Comparison of ENCODE assay signal across 17 cellular contexts in the genomic region with DNA sequence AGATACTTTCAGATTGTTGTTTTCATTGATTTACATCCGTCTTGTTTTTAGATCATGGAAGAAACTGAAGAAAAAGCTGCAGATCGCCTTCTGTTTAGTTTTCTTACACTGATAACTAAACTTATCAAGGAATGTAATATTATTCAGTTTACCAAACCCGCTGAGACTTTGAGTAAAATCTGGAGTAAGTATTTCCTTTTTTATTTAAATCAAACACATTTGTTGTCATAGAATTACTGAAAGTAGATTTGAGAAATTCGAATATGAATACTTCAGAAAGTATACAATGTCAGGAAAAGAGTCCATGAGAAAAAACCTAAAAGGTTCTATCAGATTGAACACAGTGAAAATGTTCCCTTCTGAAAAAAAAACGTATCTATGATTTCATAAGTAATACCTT. TPM values are rescaled to one million over a fixed set of nuclear protein-coding genes. Genes with fewer than 3 reads are reported as not detected.
DNase-seq lines count a peak whose midpoint lies in the region; ATAC-seq, FAIRE-seq and TF ChIP-seq lines count a peak whose summit lies in the region.
"Had no signal": no experiment of that assay in that cellular context is flagged by ENCODE, and none has a peak within 500 bp of the region (broad histone marks: within the 10 kb centered on the region; RNA-seq: fewer than 3 reads in every experiment).

No MANE protein-coding gene starts in this region.

- no peak for ATAC-seq in activated T-cell treated with anti-CD3 and anti-CD28 coated beads, Interleukin-2, amount 50 U/mL, for 4 hours
- ATAC-seq in GM12878 = no peak
- ATAC-seq in gastrocnemius medialis = no peak
- ATAC-seq: A549 had no signal

- SMC1A ChIA-PET in GM12878 (lab: Charles Lee; ENCODE audit: uncharacterized antibody, unreplicated experiment) = no interaction called here

- H3K27ac Mint-ChIP-seq in activated T-cell treated with anti-CD3 and anti-CD28 coated beads, Interleukin-2, amount 50 U/mL, for 24 hours = peak overlapping the region; percentile 55

- CTCF ChIA-PET in GM12878 (lab: Yijun Ruan, JAX) = interaction anchor here (0.7 kb wide), 1 partner anchor 262 kb away, joined by 3 read pairs; no protein-coding TSS in a partner anchor

- no peak for TF ChIP-seq RAD21 in GM12878 (IDR thresholded peaks at IDR 0.05; ENCODE audit: insufficient read depth, low read depth, low read length)

- H3K9me3 Mint-ChIP-seq in activated T-cell treated with anti-CD3 and anti-CD28 coated beads, Interleukin-2, amount 50 U/mL, for 24 hours = no peaks in the 10 kb centered on the region
- H3K9me3 Mint-ChIP-seq in activated T-cell treated with anti-CD3 and anti-CD28 coated beads, Interleukin-2, amount 50 U/mL, for 4 hours = no peaks in the 10 kb centered on the region

- no peak overlapping the region for H3K4me3 Mint-ChIP-seq in activated T-cell treated with anti-CD3 and anti-CD28 coated beads, Interleukin-2, amount 50 U/mL, for 24 hours
- no peak overlapping the region for H3K4me3 Mint-ChIP-seq in activated T-cell treated with anti-CD3 and anti-CD28 coated beads, Interleukin-2, amount 50 U/mL, for 4 hours

- 9% methylated on average over 5 of the region's 5 CpGs for WGBS in GM12878 (ENCODE audit: insufficient coverage, insufficient replicate concordance, low lambda C conversion rate, missing lambda C conversion rate)
- WGBS in small intestine, 3 donors = 67 to 84% (median 76%) methylated on average over 5 of the region's 5 CpGs

- H3K27me3 ChIP-seq in OCI-LY3 (ENCODE audit: low read depth, low read length) (no peaks in the 10 kb centered on the region), GM12878 (replicated peaks in 1 of 2; ENCODE audit: control insufficient read depth in 2 of 2, insufficient read depth in 2 of 2, low read length in 1 of 2) (no peaks in the 10 kb centered on the region), small intestine (ENCODE audit: control insufficient read depth in 2 of 2, insufficient read depth in 2 of 2, low read length in 2 of 2) (no peaks in the 10 kb centered on the region), gastrocnemius medialis (no peaks in the 10 kb centered on the region)
- H3K27me3 ChIP-seq: BLaER1 treated with 17β-estradiol and CSF1 and Interleukin-3, amounts not matched to agents 10 nM and 100 nM had no signal

- H3K4me3 ChIP-seq in OCI-LY3 (ENCODE audit: low read length) = no peak overlapping the region
- no peak overlapping the region for H3K4me3 ChIP-seq in GM12878
- H3K4me3 ChIP-seq in small intestine (ENCODE audit: low read depth in 1 of 2, low read length in 2 of 2) = no peak overlapping the region
- no peak overlapping the region for H3K4me3 ChIP-seq in gastrocnemius medialis
- H3K4me3 ChIP-seq: A549; BLaER1 treated with 17β-estradiol and CSF1 and Interleukin-3, amounts not matched to agents 10 nM and 100 nM; PC-9 had no signal

- no TSS peak for BruUV-seq in GM12878 (replicated peaks; lab: Mats Ljungman, UMichigan)

- H3K27ac ChIP-seq in OCI-LY3 (ENCODE audit: low read length) (no peak overlapping the region), GM12878 (ENCODE audit: control insufficient read depth, insufficient read depth) (no peak overlapping the region), small intestine (ENCODE audit: low read depth in 1 of 2, low read length in 1 of 2) (no peak overlapping the region), gastrocnemius medialis (no peak overlapping the region)
- H3K27ac ChIP-seq: A549; BLaER1 treated with 17β-estradiol and CSF1 and Interleukin-3, amounts not matched to agents 10 nM and 100 nM; PC-9 had no signal

- peaks cover 7% of the 10 kb centered on the region for H3K4me1 Mint-ChIP-seq in activated T-cell treated with anti-CD3 and anti-CD28 coated beads, Interleukin-2, amount 50 U/mL, for 24 hours (ENCODE audit: low read depth)
- H3K4me1 Mint-ChIP-seq in activated T-cell treated with anti-CD3 and anti-CD28 coated beads, Interleukin-2, amount 50 U/mL, for 4 hours (ENCODE audit: low read depth) = peaks cover 2% of the 10 kb centered on the region

- DNase-seq in activated T-cell treated with anti-CD3 and anti-CD28 coated beads, Interleukin-2, amount 50 U/mL, for 24 hours = no peak
- no peak for DNase-seq in activated T-cell treated with anti-CD3 and anti-CD28 coated beads, Interleukin-2, amount 50 U/mL, for 4 hours
- DNase-seq in GM12878 (ENCODE audit: low read depth, low spot score) (no peak), small intestine (no peak), gastrocnemius medialis (no peak), H4 (ENCODE audit: low spot score) (no peak)
- DNase-seq: GOT3, KBM-7, NCI-H1417 treated with DMSO at 0.1 percent for 48 hours, NCI-H2029, NCI-H2171, NCI-H446 treated with DMSO at 0.1 percent for 48 hours, NCI-H748 treated with DMSO at 0.1 percent for 48 hours, PC-9 had no signal

- H3K27me3 Mint-ChIP-seq in activated T-cell treated with anti-CD3 and anti-CD28 coated beads, Interleukin-2, amount 50 U/mL, for 24 hours = no peaks in the 10 kb centered on the region
- no peaks in the 10 kb centered on the region for H3K27me3 Mint-ChIP-seq in activated T-cell treated with anti-CD3 and anti-CD28 coated beads, Interleukin-2, amount 50 U/mL, for 4 hours (ENCODE audit: low read depth)

- H4K20me1 ChIP-seq in OCI-LY3 (ENCODE audit: insufficient read depth, low read length) (no peaks in the 10 kb centered on the region), GM12878 (ENCODE audit: control insufficient read depth, insufficient read depth) (no peaks in the 10 kb centered on the region)
- H4K20me1 ChIP-seq: BLaER1 treated with 17β-estradiol and CSF1 and Interleukin-3, amounts not matched to agents 10 nM and 100 nM had no signal

- peaks cover 63% of the 10 kb centered on the region for H3K36me3 ChIP-seq in OCI-LY3 (replicated peaks; ENCODE audit: low read depth, low read length)
- H3K36me3 ChIP-seq in GM12878 (ENCODE audit: control insufficient read depth in 2 of 2, insufficient read depth in 2 of 2, low read length in 1 of 2) = peaks cover 7 to 31% of the 10 kb centered on the region in 2 experiments
- H3K36me3 ChIP-seq in small intestine (ENCODE audit: control insufficient read depth in 2 of 2, insufficient read depth in 2 of 2, low read length in 2 of 2) = peaks cover 4 to 7% of the 10 kb centered on the region in 2 donors
- peaks cover 0 to 83% of the 10 kb centered on the region in 2 donors for H3K36me3 ChIP-seq in gastrocnemius medialis

- H3K9ac ChIP-seq in OCI-LY3 (ENCODE audit: low read length) = no peak overlapping the region
- no peak overlapping the region for H3K9ac ChIP-seq in GM12878 (ENCODE audit: control insufficient read depth, insufficient read depth, low read length)
- H3K9ac ChIP-seq: BLaER1 treated with 17β-estradiol and CSF1 and Interleukin-3, amounts not matched to agents 10 nM and 100 nM had no signal

- H3K4me2 ChIP-seq in OCI-LY3 (ENCODE audit: low read length) (peak overlapping the region; percentile 19), GM12878 (ENCODE audit: control insufficient read depth, insufficient read depth) (no peak overlapping the region)
- H3K4me2 ChIP-seq: A549; BLaER1 treated with 17β-estradiol and CSF1 and Interleukin-3, amounts not matched to agents 10 nM and 100 nM; PC-9 had no signal

- intact Hi-C loops in GM12878 (cut with micrococcal nuclease; ENCODE audit: unreplicated experiment) = no loop called here
- intact Hi-C loops in gastrocnemius medialis (cut with DNase I; ENCODE audit: low total_unique reads) = no loop called here

- in situ Hi-C loops in GM12878 (cut with MboI) = no loop called here
- in situ Hi-C loops in gastrocnemius medialis (cut with MboI; ENCODE audit: low sequenced_read_pairs in 4 of 4) = no loop called here

- TF ChIP-seq POLR2A in GM12878 (IDR thresholded peaks at IDR 0.05; ENCODE audit: low read depth, low read length) = no peak
- no peak for TF ChIP-seq POLR2A in gastrocnemius medialis (IDR thresholded peaks at IDR 0.05)

- H3K4me1 ChIP-seq in OCI-LY3 (ENCODE audit: low read length) (peaks cover 11% of the 10 kb centered on the region), GM12878 (ENCODE audit: control insufficient read depth, insufficient read depth, low read length) (no peaks in the 10 kb centered on the region), small intestine (ENCODE audit: control insufficient read depth in 2 of 2, insufficient read depth in 1 of 2, low read depth in 1 of 2, low read length in 1 of 2) (no peaks in the 10 kb centered on the region), gastrocnemius medialis (peaks cover 0 to 8% of the 10 kb centered on the region in 2 donors)
- H3K4me1 ChIP-seq: A549; BLaER1 treated with 17β-estradiol and CSF1 and Interleukin-3, amounts not matched to agents 10 nM and 100 nM had no signal

- H3K9me3 ChIP-seq in OCI-LY3 (ENCODE audit: insufficient read depth, low read length) (no peaks in the 10 kb centered on the region), GM12878 (replicated peaks; ENCODE audit: control insufficient read depth, insufficient read depth, low read length) (no peaks in the 10 kb centered on the region), small intestine (ENCODE audit: control insufficient read depth, low read depth) (no peaks in the 10 kb centered on the region), gastrocnemius medialis (no peaks in the 10 kb centered on the region)
- H3K9me3 ChIP-seq: A549; BLaER1 treated with 17β-estradiol and CSF1 and Interleukin-3, amounts not matched to agents 10 nM and 100 nM had no signal

- TF ChIP-seq CTCF in OCI-LY3 (IDR thresholded peaks at IDR 0.05; ENCODE audit: low read depth, low read length) = no peak
- TF ChIP-seq CTCF in GM12878 (IDR thresholded peaks at IDR 0.05 in 2 of 3, conservative IDR thresholded peaks at IDR 0.05 in 1 of 3; ENCODE audit: control insufficient read depth in 2 of 3, extremely low read depth in 1 of 3, insufficient read depth in 1 of 3, low read depth in 3 of 3, low read length in 3 of 3) = no peak
- TF ChIP-seq CTCF in gastrocnemius medialis (IDR thresholded peaks at IDR 0.05 in 4 of 5, conservative IDR thresholded peaks at IDR 0.05 in 1 of 5) = no peak

- RAD21 ChIA-PET in GM12878 (lab: Charles Lee; ENCODE audit: unreplicated experiment) = no interaction called here

- FAIRE-seq in GM12878 (lab: Jason Lieb, UNC) = no peak
- FAIRE-seq in small intestine (lab: Jason Lieb, UNC) = peak; percentile 67
- FAIRE-seq: A549 had no signal

- H2AFZ ChIP-seq in OCI-LY3 (ENCODE audit: low read depth, low read length) (no peak overlapping the region), GM12878 (ENCODE audit: control insufficient read depth, low read depth, low read length) (no peak overlapping the region)
- H2AFZ ChIP-seq: PC-9 had no signal

- TF ChIP-seq EP300 in GM12878 (IDR thresholded peaks at IDR 0.05; ENCODE audit: borderline replicate concordance in 1 of 2, control insufficient read depth in 1 of 2, low read depth in 2 of 2, low read length in 2 of 2) = no peak

- H3K79me2 ChIP-seq in OCI-LY3 (ENCODE audit: low read length) (no peaks in the 10 kb centered on the region), GM12878 (ENCODE audit: control insufficient read depth, insufficient read depth, low read length) (no peaks in the 10 kb centered on the region)

- POLR2A ChIA-PET in GM12878 (lab: Charles Lee) = no interaction called here

- peaks cover 95% of the 10 kb centered on the region for H3K36me3 Mint-ChIP-seq in activated T-cell treated with anti-CD3 and anti-CD28 coated beads, Interleukin-2, amount 50 U/mL, for 24 hours (ENCODE audit: low read depth)
- peaks cover 41% of the 10 kb centered on the region for H3K36me3 Mint-ChIP-seq in activated T-cell treated with anti-CD3 and anti-CD28 coated beads, Interleukin-2, amount 50 U/mL, for 4 hours (ENCODE audit: insufficient read depth)

RNA-seq across cellular contexts. Expression of gene ARL1, which starts 32.0 kb away (rescaled TPM):
- 100 to 1,000 TPM in 1 of 3 donors, 10 to 100 TPM in 2; 82.4 to 100 (median 92.5) TPM for total RNA-seq in activated T-cell treated with anti-CD3 and anti-CD28 coated beads, Interleukin-2, amount 50 U/mL, for 4 hours
- total RNA-seq in GM12878 (2013; cell fraction: nucleolus; rRNA removed) = 106 and 118 TPM in 2 replicates
- total RNA-seq in GM12878 (2014; rRNA removed) (28.5 and 32.5 TPM in 2 replicates), GM12878 (2014; rRNA removed; fragmentation: Illumina TruSeq; extraction: Trizol) (48.4 and 53.8 TPM in 2 replicates), GM12878 (2021) (54.0 and 54.5 TPM in 2 replicates), gastrocnemius medialis (10 to 100 TPM; 50.7 to 57.3 (median 52.8) TPM)
- polyA plus RNA-seq in GM12878 (2011; ENCODE audit: low read depth) = 32.9 TPM
- polyA plus RNA-seq in GM12878 (2011; rRNA removed) (83.2 and 114 TPM in 2 replicates), GM12878 (2014; fragmentation: Illumina TruSeq; extraction: Trizol) (65.4 and 90.5 TPM in 2 replicates), GM12878 (2014; fragmentation: Nextera tagmentation; extraction: Ambion mirVana) (10 to 100 TPM; 84.5 to 95.0 TPM), GM12878 (2014; rRNA removed) (49.0 and 53.5 TPM in 2 replicates), GM12878 (2016; fragmentation: Nextera tagmentation; extraction: Ambion mirVana) (10 to 100 TPM; 66.0 to 68.5 TPM), small intestine (10 to 100 TPM; 19.0 to 47.4 (median 27.0) TPM)
- 32.1 and 37.8 TPM in 2 replicates for polyA plus RNA-seq in GM12878 (2011; cell fraction: cytosol; rRNA removed)
- polyA plus RNA-seq in GM12878 (2011; cell fraction: nucleus; rRNA removed) = 29.4 and 32.2 TPM in 2 replicates
- 43.2 and 47.4 TPM in 2 replicates for polyA plus RNA-seq in GM12878 (2012)
- polyA minus RNA-seq in GM12878 (2011; rRNA and poly(A)+ RNA removed) = 46.8 and 83.3 TPM in 2 replicates
- polyA minus RNA-seq in GM12878 (2011; cell fraction: cytosol; rRNA and poly(A)+ RNA removed) = 19.2 and 21.4 TPM in 2 replicates
- polyA minus RNA-seq in GM12878 (2011; cell fraction: nucleus; rRNA and poly(A)+ RNA removed) = 54.2 and 67.2 TPM in 2 replicates
- 56.1 and 80.1 TPM in 2 replicates for total RNA-seq in H4 (2014; rRNA removed; shearing (Covaris generic))
